28 cellular contexts compared by ENCODE assay signal in the genomic region with DNA sequence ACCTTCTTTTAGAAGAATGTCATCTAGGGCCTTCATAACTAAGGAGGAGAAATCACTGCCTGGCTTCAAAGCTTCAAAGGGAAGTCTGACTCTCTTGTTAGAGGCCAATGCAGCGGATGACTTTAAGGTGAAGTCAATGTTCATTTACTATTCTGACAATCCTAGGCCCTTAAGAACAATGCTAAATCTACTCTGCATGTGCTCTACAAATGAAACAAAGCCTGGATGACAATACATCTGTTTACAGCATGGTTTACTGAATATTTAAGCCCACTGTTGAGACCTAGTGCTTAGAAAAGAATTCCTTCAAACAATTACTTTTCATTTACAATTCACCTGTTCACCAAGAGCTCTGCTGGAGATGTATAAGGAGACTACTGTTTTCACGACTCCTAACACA.
"Had no signal": no experiment of that assay in that cellular context is flagged by ENCODE, and none has a peak within 500 bp of the region (broad histone marks: within the 10 kb centered on the region; RNA-seq: fewer than 3 reads in every experiment).

No MANE protein-coding gene starts in this region.

- H3K36me3 Mint-ChIP-seq: mesothelial cell of epicardium; naive B cell; stimulated activated memory B cell treated with anti-CD40 and anti-IgM and Interleukin-4, amounts not matched to agents 10 μg/mL and 1 μg/mL and 100 μg/mL, for 72 hours; type B pancreatic cell had no signal

- H3K9me3 ChIP-seq: lower lobe of right lung, ovary, right atrium auricular region, right lobe of liver, tibial nerve, uterus had no signal

- H3K4me3 Mint-ChIP-seq: immature natural killer cell; mesothelial cell of epicardium; naive B cell; natural killer cell; nephron progenitor cell; stimulated activated memory B cell treated with anti-CD40 and anti-IgM and Interleukin-4, amounts not matched to agents 10 μg/mL and 1 μg/mL and 100 μg/mL, for 72 hours; stimulated activated naive CD8-positive, alpha-beta T cell treated with anti-CD3 and anti-CD28 coated beads, Interleukin-15, amount 100 ng/mL, for 72 hours; type B pancreatic cell had no signal

- H3K4me1 ChIP-seq: left lung, lower lobe of right lung, right atrium auricular region, right lobe of liver, tibial nerve, uterus had no signal

- DNase-seq: immature natural killer cell; kidney; left colon; left lung; lower lobe of right lung; mammary epithelial cell; mesenchymal stem cell; naive B cell; natural killer cell; nephron progenitor cell; ovary; right lobe of liver; stimulated activated CD4-positive, alpha-beta T cell treated with anti-CD3 and anti-CD28 coated beads, Interleukin-1b, Interleukin-23, amount 100 ng/mL, for 48 hours; stimulated activated CD4-positive, alpha-beta T cell treated with anti-CD3 and anti-CD28 coated beads, Interleukin-2, amount 100 ng/mL, for 48 hours; stimulated activated CD4-positive, alpha-beta T cell treated with anti-CD3 and anti-CD28 coated beads, Interleukin-4, amount 100 ng/mL, for 4 hours; stimulated activated CD8-positive, alpha-beta memory T cell treated with anti-CD3 and anti-CD28 coated beads, Interleukin-4, amount 100 ng/mL, for 48 hours; stimulated activated naive CD4-positive, alpha-beta T cell treated with Interleukin-2 at 50 U/mL for 16 hours; stimulated activated naive CD8-positive, alpha-beta T cell treated with anti-CD3 and anti-CD28 coated beads, Interleukin-15, amount 100 ng/mL, for 72 hours; substantia nigra; uterus had no signal

- H3K27ac Mint-ChIP-seq: immature natural killer cell; mesothelial cell of epicardium; naive B cell; natural killer cell; nephron progenitor cell; progenitor cell of endocrine pancreas; stimulated activated memory B cell treated with anti-CD40 and anti-IgM and Interleukin-4, amounts not matched to agents 10 μg/mL and 1 μg/mL and 100 μg/mL, for 72 hours; stimulated activated naive CD8-positive, alpha-beta T cell treated with anti-CD3 and anti-CD28 coated beads, Interleukin-15, amount 100 ng/mL, for 72 hours; type B pancreatic cell had no signal

- H3K27me3 ChIP-seq: hepatocyte, left lung, ovary, right atrium auricular region, right lobe of liver, tibial nerve, uterus had no signal

- ATAC-seq: left colon; left lung; lower lobe of right lung; natural killer cell; right lobe of liver; stimulated activated memory B cell treated with anti-CD40 and anti-IgM and Interleukin-4, amounts not matched to agents 10 μg/mL and 1 μg/mL and 100 μg/mL, for 72 hours; stimulated activated naive CD8-positive, alpha-beta T cell treated with anti-CD3 and anti-CD28 coated beads, Interleukin-15, amount 100 ng/mL, for 72 hours had no signal

- H3K27ac ChIP-seq: hepatocyte, left lung, lower lobe of right lung, ovary, right atrium auricular region, right lobe of liver, tibial nerve, uterus had no signal

- H3K4me1 Mint-ChIP-seq: immature natural killer cell; mesothelial cell of epicardium; naive B cell; natural killer cell; nephron progenitor cell; stimulated activated memory B cell treated with anti-CD40 and anti-IgM and Interleukin-4, amounts not matched to agents 10 μg/mL and 1 μg/mL and 100 μg/mL, for 72 hours; stimulated activated naive CD8-positive, alpha-beta T cell treated with anti-CD3 and anti-CD28 coated beads, Interleukin-15, amount 100 ng/mL, for 72 hours had no signal

- H3K4me3 ChIP-seq: hepatocyte, left lung, lower lobe of right lung, ovary, right atrium auricular region, right lobe of liver, smooth muscle cell, tibial nerve, uterus had no signal

- H3K36me3 ChIP-seq: left lung, lower lobe of right lung, ovary, right atrium auricular region, right lobe of liver, tibial nerve, uterus had no signal

- H3K9me3 Mint-ChIP-seq: mesothelial cell of epicardium; nephron progenitor cell; stimulated activated memory B cell treated with anti-CD40 and anti-IgM and Interleukin-4, amounts not matched to agents 10 μg/mL and 1 μg/mL and 100 μg/mL, for 72 hours had no signal

- H3K27me3 Mint-ChIP-seq: naive B cell; progenitor cell of endocrine pancreas; stimulated activated memory B cell treated with anti-CD40 and anti-IgM and Interleukin-4, amounts not matched to agents 10 μg/mL and 1 μg/mL and 100 μg/mL, for 72 hours; stimulated activated naive CD8-positive, alpha-beta T cell treated with anti-CD3 and anti-CD28 coated beads, Interleukin-15, amount 100 ng/mL, for 72 hours; type B pancreatic cell had no signal
